Comparison of ENCODE assay signal across 1 cellular context in genomic region chr5:94700592-94700991, GRCh38.
A peak's percentile ranks its signal among the peaks of the same experiment; 100 is the strongest.
TF ChIP-seq lines count a peak whose summit lies in the region.

No MANE protein-coding gene starts in this region.

TF ChIP-seq in GM12878, 131 proteins besides CTCF, POLR2A, EP300 and RAD21 (continued from another document):
- TF ChIP-seq BCL3 (IDR thresholded peaks at IDR 0.05; ENCODE audit: borderline replicate concordance, insufficient read depth, low read depth, low read length, poor library complexity, severe bottlenecking) = peak; percentile 73
- peak; percentile 86 for TF ChIP-seq ATF7 (IDR thresholded peaks at IDR 0.05; ENCODE audit: low read depth)
- TF ChIP-seq MEF2A (IDR thresholded peaks at IDR 0.05; ENCODE audit: insufficient read depth, low read depth, low read length) = 0 out of 2 replicates have a peak, but pooled peaks have one; percentile 51
- TF ChIP-seq ZBED1 (IDR thresholded peaks at IDR 0.05; ENCODE audit: borderline replicate concordance) = peak; percentile 50; the same call in 1 of the 2 replicates
